ENCODE assay signal across 1 cellular context in the genomic region with DNA sequence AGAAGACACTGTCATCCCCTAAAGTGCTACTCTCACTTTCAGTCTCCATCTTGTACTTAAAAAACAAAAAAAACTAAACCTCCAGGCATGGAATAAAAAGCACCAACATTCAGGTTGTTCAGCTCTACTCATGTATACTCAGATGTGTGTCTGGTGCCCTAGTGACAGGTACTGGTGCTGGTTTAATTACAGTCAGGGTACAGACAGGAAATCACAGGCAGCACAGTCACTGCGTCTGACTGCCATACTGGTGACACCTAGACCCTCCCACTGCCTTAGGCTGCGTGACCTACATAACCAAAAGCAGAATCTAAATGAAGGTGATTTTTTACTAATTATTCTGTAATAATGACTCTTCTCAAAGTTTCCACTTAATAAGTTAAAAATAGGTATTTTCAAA.
TF ChIP-seq lines count a peak whose summit lies in the region.

ARHGAP32 (minus strand) TSS at position 176 of the 400 bp plus-strand sequence; CDS start at position 49, 127 bp downstream.

TF ChIP-seq in H1, 55 proteins besides CTCF, POLR2A, EP300 and RAD21:
- TF ChIP-seq TAF7 (optimal IDR thresholded peaks at IDR 0.05; ENCODE audit: borderline replicate concordance, low read depth, low read length) (no peak), HDAC6 (IDR thresholded peaks at IDR 0.05; ENCODE audit: low read depth, low read length) (no peak), SP1 (IDR thresholded peaks at IDR 0.05; ENCODE audit: low read depth, low read length) (no peak), SIX5 (IDR thresholded peaks at IDR 0.05; ENCODE audit: low read depth, low read length) (no peak)
